ENCODE assay signal across 2 cellular contexts in genomic region chr14:69771136-69771535, GRCh38.
A peak's percentile ranks its signal among the peaks of the same experiment; 100 is the strongest.
TF ChIP-seq lines count a peak whose summit lies in the region.

No MANE protein-coding gene starts in this region.

TF ChIP-seq in K562, 482 proteins besides CTCF, POLR2A, EP300 and RAD21:
- TF ChIP-seq RBFOX2 (IDR thresholded peaks at IDR 0.05; ENCODE audit: low read depth, low read length) (peak; percentile 42; the same call in 1 of the 2 replicates), ZNF347 (CRISPR knock-in tag; IDR thresholded peaks at IDR 0.05; ENCODE audit: low read depth) (no peak)

TF ChIP-seq in SK-N-SH treated with all-trans-retinoic acid at 6 μM for 48 hours, 23 proteins besides CTCF, POLR2A, EP300 and RAD21:
- TF ChIP-seq ESRRG (CRISPR knock-in tag; IDR thresholded peaks at IDR 0.05) (no peak), CSDC2 (CRISPR knock-in tag; IDR thresholded peaks at IDR 0.05) (no peak), ISL1 (CRISPR knock-in tag; IDR thresholded peaks at IDR 0.05) (no peak), ZFP30 (CRISPR knock-in tag; IDR thresholded peaks at IDR 0.05) (no peak), TCF4 (CRISPR knock-in tag; IDR thresholded peaks at IDR 0.05; ENCODE audit: borderline replicate concordance) (no peak), ZNF565 (CRISPR knock-in tag; conservative IDR thresholded peaks at IDR 0.05; ENCODE audit: low read depth) (no peak), BACH2 (CRISPR knock-in tag; IDR thresholded peaks at IDR 0.05; ENCODE audit: borderline replicate concordance) (no peak), ARNTL (CRISPR knock-in tag; IDR thresholded peaks at IDR 0.05; ENCODE audit: borderline replicate concordance, low read depth) (no peak), SNAI2 (CRISPR knock-in tag; IDR thresholded peaks at IDR 0.05) (no peak), ZNF70 (CRISPR knock-in tag; IDR thresholded peaks at IDR 0.05) (no peak)
- TF ChIP-seq, protein P1, sequence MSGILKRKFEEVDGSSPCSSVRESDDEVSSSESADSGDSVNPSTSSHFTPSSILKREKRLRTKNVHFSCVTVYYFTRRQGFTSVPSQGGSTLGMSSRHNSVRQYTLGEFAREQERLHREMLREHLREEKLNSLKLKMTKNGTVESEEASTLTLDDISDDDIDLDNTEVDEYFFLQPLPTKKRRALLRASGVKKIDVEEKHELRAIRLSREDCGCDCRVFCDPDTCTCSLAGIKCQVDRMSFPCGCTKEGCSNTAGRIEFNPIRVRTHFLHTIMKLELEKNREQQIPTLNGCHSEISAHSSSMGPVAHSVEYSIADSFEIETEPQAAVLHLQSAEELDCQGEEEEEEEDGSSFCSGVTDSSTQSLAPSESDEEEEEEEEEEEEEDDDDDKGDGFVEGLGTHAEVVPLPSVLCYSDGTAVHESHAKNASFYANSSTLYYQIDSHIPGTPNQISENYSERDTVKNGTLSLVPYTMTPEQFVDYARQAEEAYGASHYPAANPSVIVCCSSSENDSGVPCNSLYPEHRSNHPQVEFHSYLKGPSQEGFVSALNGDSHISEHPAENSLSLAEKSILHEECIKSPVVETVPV (CRISPR knock-in tag; IDR thresholded peaks at IDR 0.05) = no peak
- TF ChIP-seq, protein P2, sequence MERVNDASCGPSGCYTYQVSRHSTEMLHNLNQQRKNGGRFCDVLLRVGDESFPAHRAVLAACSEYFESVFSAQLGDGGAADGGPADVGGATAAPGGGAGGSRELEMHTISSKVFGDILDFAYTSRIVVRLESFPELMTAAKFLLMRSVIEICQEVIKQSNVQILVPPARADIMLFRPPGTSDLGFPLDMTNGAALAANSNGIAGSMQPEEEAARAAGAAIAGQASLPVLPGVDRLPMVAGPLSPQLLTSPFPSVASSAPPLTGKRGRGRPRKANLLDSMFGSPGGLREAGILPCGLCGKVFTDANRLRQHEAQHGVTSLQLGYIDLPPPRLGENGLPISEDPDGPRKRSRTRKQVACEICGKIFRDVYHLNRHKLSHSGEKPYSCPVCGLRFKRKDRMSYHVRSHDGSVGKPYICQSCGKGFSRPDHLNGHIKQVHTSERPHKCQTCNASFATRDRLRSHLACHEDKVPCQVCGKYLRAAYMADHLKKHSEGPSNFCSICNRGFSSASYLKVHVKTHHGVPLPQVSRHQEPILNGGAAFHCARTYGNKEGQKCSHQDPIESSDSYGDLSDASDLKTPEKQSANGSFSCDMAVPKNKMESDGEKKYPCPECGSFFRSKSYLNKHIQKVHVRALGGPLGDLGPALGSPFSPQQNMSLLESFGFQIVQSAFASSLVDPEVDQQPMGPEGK (CRISPR knock-in tag; IDR thresholded peaks at IDR 0.05; ENCODE audit: borderline replicate concordance) = no peak
- TF ChIP-seq, protein P3, sequence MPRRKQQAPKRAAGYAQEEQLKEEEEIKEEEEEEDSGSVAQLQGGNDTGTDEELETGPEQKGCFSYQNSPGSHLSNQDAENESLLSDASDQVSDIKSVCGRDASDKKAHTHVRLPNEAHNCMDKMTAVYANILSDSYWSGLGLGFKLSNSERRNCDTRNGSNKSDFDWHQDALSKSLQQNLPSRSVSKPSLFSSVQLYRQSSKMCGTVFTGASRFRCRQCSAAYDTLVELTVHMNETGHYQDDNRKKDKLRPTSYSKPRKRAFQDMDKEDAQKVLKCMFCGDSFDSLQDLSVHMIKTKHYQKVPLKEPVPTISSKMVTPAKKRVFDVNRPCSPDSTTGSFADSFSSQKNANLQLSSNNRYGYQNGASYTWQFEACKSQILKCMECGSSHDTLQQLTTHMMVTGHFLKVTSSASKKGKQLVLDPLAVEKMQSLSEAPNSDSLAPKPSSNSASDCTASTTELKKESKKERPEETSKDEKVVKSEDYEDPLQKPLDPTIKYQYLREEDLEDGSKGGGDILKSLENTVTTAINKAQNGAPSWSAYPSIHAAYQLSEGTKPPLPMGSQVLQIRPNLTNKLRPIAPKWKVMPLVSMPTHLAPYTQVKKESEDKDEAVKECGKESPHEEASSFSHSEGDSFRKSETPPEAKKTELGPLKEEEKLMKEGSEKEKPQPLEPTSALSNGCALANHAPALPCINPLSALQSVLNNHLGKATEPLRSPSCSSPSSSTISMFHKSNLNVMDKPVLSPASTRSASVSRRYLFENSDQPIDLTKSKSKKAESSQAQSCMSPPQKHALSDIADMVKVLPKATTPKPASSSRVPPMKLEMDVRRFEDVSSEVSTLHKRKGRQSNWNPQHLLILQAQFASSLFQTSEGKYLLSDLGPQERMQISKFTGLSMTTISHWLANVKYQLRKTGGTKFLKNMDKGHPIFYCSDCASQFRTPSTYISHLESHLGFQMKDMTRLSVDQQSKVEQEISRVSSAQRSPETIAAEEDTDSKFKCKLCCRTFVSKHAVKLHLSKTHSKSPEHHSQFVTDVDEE (CRISPR knock-in tag; IDR thresholded peaks at IDR 0.05) = no peak
TF ChIP-seq in SK-N-SH treated with all-trans-retinoic acid at 6 μM for 48 hours: peak in this region for 0.
